ENCODE assay signal across 31 cellular contexts in the genomic region with DNA sequence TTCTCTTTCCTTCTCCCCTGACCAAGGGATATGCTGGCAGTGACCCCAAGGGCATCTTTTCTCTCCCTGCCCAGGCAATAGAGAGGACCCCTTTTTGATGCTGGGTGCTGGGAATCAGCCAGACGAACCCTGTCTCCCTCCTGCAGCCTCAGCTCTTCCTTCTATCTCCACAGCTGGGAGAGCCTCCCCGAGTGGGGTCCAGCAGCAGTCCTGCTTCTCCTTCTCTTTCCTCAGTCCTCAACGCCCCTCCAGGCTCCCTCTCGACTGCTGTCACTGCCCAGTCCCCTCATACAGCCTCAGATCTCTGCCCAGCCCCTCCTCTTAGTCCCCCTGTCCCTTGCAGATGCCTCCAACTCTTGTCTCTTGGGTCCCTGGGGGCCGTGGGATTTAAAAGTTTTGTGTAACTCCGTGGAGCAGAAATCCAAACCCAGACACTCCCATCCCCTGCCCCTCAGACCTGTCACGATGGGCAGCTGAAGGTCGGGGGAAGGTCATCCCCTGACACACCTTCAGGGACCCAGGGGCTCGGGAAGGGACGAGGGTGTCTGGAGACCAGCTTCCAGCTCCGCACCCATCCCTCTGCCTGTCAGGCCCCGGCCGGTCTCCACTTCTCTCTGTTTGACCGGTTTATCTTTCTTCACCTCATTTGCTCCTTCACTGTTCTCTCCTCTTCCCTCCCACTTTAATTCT. TPM values are rescaled to one million over a fixed set of nuclear protein-coding genes. Genes with fewer than 3 reads are reported as not detected.
DNase-seq lines count a peak whose midpoint lies in the region; ATAC-seq, FAIRE-seq and TF ChIP-seq lines count a peak whose summit lies in the region.
"Had no signal": no experiment of that assay in that cellular context is flagged by ENCODE, and none has a peak within 500 bp of the region (broad histone marks: within the 10 kb centered on the region; RNA-seq: fewer than 3 reads in every experiment).

No MANE protein-coding gene starts in this region.

- TF ChIP-seq POLR2A in HepG2 (IDR thresholded peaks at IDR 0.05; ENCODE audit: insufficient read depth in 1 of 2, low read depth in 2 of 2, low read length in 2 of 2) (no peak), spleen (IDR thresholded peaks at IDR 0.05) (no peak)

- TF ChIP-seq RAD21 in HepG2 (CRISPR knock-in tag; IDR thresholded peaks at IDR 0.05): no peak

- no peak overlapping the region for H2AFZ ChIP-seq in HepG2 (ENCODE audit: low read length)

- CTCF ChIA-PET in HepG2 (lab: Yijun Ruan, JAX; ENCODE audit: low intra/inter-chr PET ratio, low total read pairs): no interaction called here

- POLR2A ChIA-PET in HepG2 (lab: Yijun Ruan, JAX): no interaction called here

- peaks cover 8 to 52% of the 10 kb centered on the region in 2 experiments; a peak in 3 of 5 replicates for H3K27me3 ChIP-seq in HepG2 (ENCODE audit: control insufficient read depth in 1 of 2, insufficient read depth in 2 of 2, low read length in 2 of 2)
- H3K27me3 ChIP-seq in spleen (replicated peaks in 1 of 7): peaks cover 0 to 49% (median 6%) of the 10 kb centered on the region in 7 donors
- H3K27me3 ChIP-seq: MG63 had no signal

- DNase-seq in T-helper 1 cell (no peak), NCI-H82 treated with DMSO at 0.1 percent for 48 hours (lab: John Stamatoyannopoulos, UW; ENCODE audit: unreplicated experiment) (peak; percentile 32), HepG2 (ENCODE audit: low spot score) (no peak), spleen (peak; percentile 68), NCI-H1930 (lab: John Stamatoyannopoulos, UW) (no peak)
- DNase-seq: 8988T; activated CD4-positive, CD25-positive, alpha-beta regulatory T cell; activated CD8-positive, alpha-beta T cell treated with anti-CD3 and anti-CD28 coated beads, Interleukin-2, amount 10 ng/mL, durations not matched to agents 7 days and 5 days; activated T-cell treated with anti-CD3 and anti-CD28 coated beads, Interleukin-2, amount 50 U/mL, for 24 hours; effector CD8-positive, alpha-beta T cell; gastrocnemius medialis; NCI-H1436 treated with DMSO at 0.1 percent for 48 hours; NCI-H2171 treated with DMSO at 0.1 percent for 48 hours; NCI-H69; PC-9; psoas muscle; stimulated activated CD4-positive, alpha-beta T cell treated with anti-CD3 and anti-CD28 coated beads, Interleukin-4, amount 100 ng/mL, for 1 hour; stomach had no signal

- H3K4me3 ChIP-seq in HepG2 (replicated peaks in 1 of 3; ENCODE audit: insufficient read depth in 1 of 3, low read depth in 2 of 3, low read length in 3 of 3): no peak overlapping the region
- no peak overlapping the region for H3K4me3 ChIP-seq in spleen
- H3K4me3 ChIP-seq: gastrocnemius medialis, MG63, PC-9, psoas muscle, skin epidermis, stomach had no signal

- 34% methylated on average over 14 of the region's 14 CpGs for WGBS in HepG2 (ENCODE audit: low lambda C conversion rate)
- 76 to 87% (median 84%) methylated on average over 14 of the region's 14 CpGs for WGBS in spleen, 5 donors

- H3K27me3 Mint-ChIP-seq in T-helper 1 cell treated with Interleukin-12 subunit alpha and Interleukin-12 subunit beta and Interleukin-4 antibody, amounts not matched to agents 30 μg/mL and 1 μg/mL, for 36 hours (ENCODE audit: low read depth): peaks cover 43% of the 10 kb centered on the region

- ATAC-seq in HepG2 (no peak), GM18861 (IDR thresholded peaks at IDR 0.05; ENCODE audit: unreplicated experiment) (no peak), HG03354 (IDR thresholded peaks at IDR 0.05; ENCODE audit: poor library complexity, severe bottlenecking, unreplicated experiment) (no peak)
- ATAC-seq: gastrocnemius medialis; naive thymus-derived CD8-positive, alpha-beta T cell; psoas muscle had no signal

- intact Hi-C loops in HepG2 (cut with micrococcal nuclease; ENCODE audit: unreplicated experiment) (no loop called here), spleen (cut with DNase I; ENCODE audit: low total_unique reads) (no loop called here)

- in situ Hi-C loops in HepG2 (cut with HindIII; ENCODE audit: extremely low pct_ligation_motif_present, low pct_unique_long_range_greater_than_20kb): no loop called here

- peaks cover 1% of the 10 kb centered on the region for H3K36me3 Mint-ChIP-seq in T-helper 1 cell treated with Interleukin-12 subunit alpha and Interleukin-12 subunit beta and Interleukin-4 antibody, amounts not matched to agents 30 μg/mL and 1 μg/mL, for 36 hours (ENCODE audit: low read depth)
- H3K36me3 Mint-ChIP-seq: activated naive CD4-positive, alpha-beta T cell treated with anti-CD3 and anti-CD28 coated beads, Interleukin-2, amount 50 U/mL, for 24 hours; naive thymus-derived CD8-positive, alpha-beta T cell; type B pancreatic cell had no signal

- H3K4me1 ChIP-seq in HepG2 (ENCODE audit: insufficient read depth, low read length) (no peaks in the 10 kb centered on the region), spleen (peaks cover 0 to 13% (median 7%) of the 10 kb centered on the region in 6 donors)
- H3K4me1 ChIP-seq: gastrocnemius medialis, psoas muscle had no signal

- no peaks in the 10 kb centered on the region for H3K79me2 ChIP-seq in HepG2 (ENCODE audit: insufficient read depth, low read length)

- no peak overlapping the region for H3K9ac ChIP-seq in HepG2 (ENCODE audit: insufficient read depth, low read depth, low read length)

- TF ChIP-seq EP300 in HepG2 (IDR thresholded peaks at IDR 0.05; ENCODE audit: low read depth in 2 of 2, low read length in 2 of 2): no peak
- no peak for TF ChIP-seq EP300 in HepG2 (CRISPR knock-in tag; IDR thresholded peaks at IDR 0.05; ENCODE audit: borderline replicate concordance)

- H3K9me3 ChIP-seq in HepG2 (ENCODE audit: low read length) (no peaks in the 10 kb centered on the region), spleen (no peaks in the 10 kb centered on the region)
- H3K9me3 ChIP-seq: gastrocnemius medialis, MG63, psoas muscle, stomach had no signal

- peaks cover 14% of the 10 kb centered on the region for H3K4me1 Mint-ChIP-seq in T-helper 1 cell treated with Interleukin-12 subunit alpha and Interleukin-12 subunit beta and Interleukin-4 antibody, amounts not matched to agents 30 μg/mL and 1 μg/mL, for 36 hours (ENCODE audit: low read depth)
- H3K4me1 Mint-ChIP-seq: activated naive CD4-positive, alpha-beta T cell treated with anti-CD3 and anti-CD28 coated beads, Interleukin-2, amount 50 U/mL, for 24 hours had no signal

- H3K27ac Mint-ChIP-seq in T-helper 1 cell treated with Interleukin-12 subunit alpha and Interleukin-12 subunit beta and Interleukin-4 antibody, amounts not matched to agents 30 μg/mL and 1 μg/mL, for 36 hours: peak overlapping the region; percentile 71
- H3K27ac Mint-ChIP-seq: activated CD8-positive, alpha-beta T cell treated with anti-CD3 and anti-CD28 coated beads, Interleukin-2, amount 10 ng/mL, durations not matched to agents 7 days and 5 days; activated naive CD4-positive, alpha-beta T cell treated with anti-CD3 and anti-CD28 coated beads, Interleukin-2, amount 50 U/mL, for 24 hours; activated T-cell treated with anti-CD3 and anti-CD28 coated beads, Interleukin-2, amount 50 U/mL, for 24 hours; IgD-negative memory B cell had no signal

- no peak for FAIRE-seq in HepG2 (lab: Jason Lieb, UNC)

- H3K4me3 Mint-ChIP-seq in T-helper 1 cell treated with Interleukin-12 subunit alpha and Interleukin-12 subunit beta and Interleukin-4 antibody, amounts not matched to agents 30 μg/mL and 1 μg/mL, for 36 hours: no peak overlapping the region
- H3K4me3 Mint-ChIP-seq: activated CD8-positive, alpha-beta T cell treated with anti-CD3 and anti-CD28 coated beads, Interleukin-2, amount 10 ng/mL, durations not matched to agents 7 days and 5 days; activated naive CD4-positive, alpha-beta T cell treated with anti-CD3 and anti-CD28 coated beads, Interleukin-2, amount 50 U/mL, for 24 hours; activated T-cell treated with anti-CD3 and anti-CD28 coated beads, Interleukin-2, amount 50 U/mL, for 24 hours; IgD-negative memory B cell; naive thymus-derived CD8-positive, alpha-beta T cell; type B pancreatic cell had no signal

- no peaks in the 10 kb centered on the region for H4K20me1 ChIP-seq in HepG2 (ENCODE audit: insufficient read depth, low read length)

- BruUV-seq in HepG2 (replicated peaks; lab: Mats Ljungman, UMichigan): no TSS peak

- H3K27ac ChIP-seq in HepG2 (ENCODE audit: extremely low read length, insufficient read depth, low read length): no peak overlapping the region
- no peak overlapping the region for H3K27ac ChIP-seq in spleen
- H3K27ac ChIP-seq: gastrocnemius medialis, HL-60, psoas muscle, stomach had no signal

- H3K4me2 ChIP-seq in HepG2 (ENCODE audit: low read depth, low read length): peak overlapping the region; percentile 36; the same call in 1 of the 2 replicates

- TF ChIP-seq CTCF in HepG2 (CRISPR knock-in tag; IDR thresholded peaks at IDR 0.05) (no peak), spleen (IDR thresholded peaks at IDR 0.05 in 8 of 11, conservative IDR thresholded peaks at IDR 0.05 in 3 of 11) (no peak)

- H3K9me3 Mint-ChIP-seq in T-helper 1 cell treated with Interleukin-12 subunit alpha and Interleukin-12 subunit beta and Interleukin-4 antibody, amounts not matched to agents 30 μg/mL and 1 μg/mL, for 36 hours: no peaks in the 10 kb centered on the region
- H3K9me3 Mint-ChIP-seq: activated naive CD4-positive, alpha-beta T cell treated with anti-CD3 and anti-CD28 coated beads, Interleukin-2, amount 50 U/mL, for 24 hours; activated T-cell treated with anti-CD3 and anti-CD28 coated beads, Interleukin-2, amount 50 U/mL, for 24 hours; IgD-negative memory B cell; naive thymus-derived CD8-positive, alpha-beta T cell; type B pancreatic cell had no signal

- H3K36me3 ChIP-seq in HepG2 (replicated peaks in 1 of 2; ENCODE audit: control insufficient read depth in 1 of 2, insufficient read depth in 2 of 2, low read length in 2 of 2): no peaks in the 10 kb centered on the region
- no peaks in the 10 kb centered on the region for H3K36me3 ChIP-seq in spleen
- H3K36me3 ChIP-seq: gastrocnemius medialis, MG63, stomach had no signal

RNA-seq across cellular contexts. Expression of gene ETV3L, which starts 5.8 kb away (rescaled TPM):
- total RNA-seq in HepG2 (2016; rRNA removed; fragmentation: Illumina TruSeq; extraction: Trizol) (not detected in 2 replicates), spleen (not detected)
- total RNA-seq in HepG2 (2016; cell fraction: cytosol; rRNA removed; fragmentation: Illumina TruSeq; extraction: Trizol; ENCODE audit: low read depth): not detected in 2 replicates
- not detected in 2 replicates for total RNA-seq in HepG2 (2016; cell fraction: insoluble cytoplasmic fraction; rRNA removed; fragmentation: Illumina TruSeq; extraction: Trizol)
- not detected in 2 replicates for total RNA-seq in HepG2 (2016; cell fraction: membrane; rRNA removed; fragmentation: Illumina TruSeq; extraction: Trizol)
- total RNA-seq in HepG2 (2016; cell fraction: nucleus; rRNA removed; fragmentation: Illumina TruSeq; extraction: Trizol): not detected in 2 replicates
- polyA plus RNA-seq in HepG2 (2011; rRNA removed) (not detected in 2 replicates), spleen (not detected)
- polyA plus RNA-seq in HepG2 (2011; cell fraction: cytosol; rRNA removed): not detected in 2 replicates
- not detected in 2 replicates for polyA plus RNA-seq in HepG2 (2011; cell fraction: nucleus; rRNA removed)
- polyA plus RNA-seq in HepG2 (2012): not detected in 2 replicates
- polyA plus RNA-seq in HepG2 (2016; cell fraction: cytosol; fragmentation: Illumina TruSeq; extraction: Trizol; ENCODE audit: low read depth): not detected in 2 replicates
- not detected in 2 replicates for polyA plus RNA-seq in HepG2 (2016; cell fraction: insoluble cytoplasmic fraction; fragmentation: Illumina TruSeq; extraction: Trizol; ENCODE audit: low read depth)
- not detected in 2 replicates for polyA plus RNA-seq in HepG2 (2016; cell fraction: membrane; fragmentation: Illumina TruSeq; extraction: Trizol; ENCODE audit: low read depth)
- not detected in 2 replicates for polyA plus RNA-seq in HepG2 (2016; cell fraction: nucleus; fragmentation: Illumina TruSeq; extraction: Trizol; ENCODE audit: insufficient read depth, low read depth)
- not detected in 2 replicates for polyA minus RNA-seq in HepG2 (2011; rRNA and poly(A)+ RNA removed; ENCODE audit: low replicate concordance)
- not detected in 2 replicates for polyA minus RNA-seq in HepG2 (2011; cell fraction: cytosol; rRNA and poly(A)+ RNA removed)
- polyA minus RNA-seq in HepG2 (2011; cell fraction: nucleus; rRNA and poly(A)+ RNA removed): not detected in 2 replicates
- total RNA-seq: activated CD8-positive, alpha-beta T cell treated with anti-CD3 and anti-CD28 coated beads, Interleukin-2, amount 10 ng/mL, durations not matched to agents 7 days and 5 days; cerebellum; gastrocnemius medialis; naive thymus-derived CD8-positive, alpha-beta T cell; PC-9; psoas muscle; stomach had no signal
- polyA plus RNA-seq: BJ; esophagus; IgD-negative memory B cell; naive thymus-derived CD8-positive, alpha-beta T cell; psoas muscle; stomach had no signal

RNA-seq across cellular contexts. Expression of gene ETV3, which starts 32.8 kb away (rescaled TPM):
- 5.8 and 8.5 TPM in 2 replicates for total RNA-seq in HepG2 (2016; rRNA removed; fragmentation: Illumina TruSeq; extraction: Trizol)
- 0.81 and 1.4 TPM in 2 replicates for total RNA-seq in HepG2 (2016; cell fraction: cytosol; rRNA removed; fragmentation: Illumina TruSeq; extraction: Trizol; ENCODE audit: low read depth)
- 5.7 and 7.6 TPM in 2 replicates for total RNA-seq in HepG2 (2016; cell fraction: insoluble cytoplasmic fraction; rRNA removed; fragmentation: Illumina TruSeq; extraction: Trizol)
- 4.0 and 4.1 TPM in 2 replicates for total RNA-seq in HepG2 (2016; cell fraction: membrane; rRNA removed; fragmentation: Illumina TruSeq; extraction: Trizol)
- total RNA-seq in HepG2 (2016; cell fraction: nucleus; rRNA removed; fragmentation: Illumina TruSeq; extraction: Trizol): 8.1 and 8.4 TPM in 2 replicates
- 4.2 and 4.6 TPM in 2 replicates for polyA plus RNA-seq in HepG2 (2011; rRNA removed)
- 2.6 and 3.2 TPM in 2 replicates for polyA plus RNA-seq in HepG2 (2011; cell fraction: cytosol; rRNA removed)
- 4.0 and 5.1 TPM in 2 replicates for polyA plus RNA-seq in HepG2 (2011; cell fraction: nucleus; rRNA removed)
- 4.8 and 4.9 TPM in 2 replicates for polyA plus RNA-seq in HepG2 (2012)
- 0.11 and 0.12 TPM in 2 replicates for polyA plus RNA-seq in HepG2 (2016; cell fraction: cytosol; fragmentation: Illumina TruSeq; extraction: Trizol; ENCODE audit: low read depth)
- 6.3 and 6.4 TPM in 2 replicates for polyA plus RNA-seq in HepG2 (2016; cell fraction: insoluble cytoplasmic fraction; fragmentation: Illumina TruSeq; extraction: Trizol; ENCODE audit: low read depth)
- polyA plus RNA-seq in HepG2 (2016; cell fraction: membrane; fragmentation: Illumina TruSeq; extraction: Trizol; ENCODE audit: low read depth): 0.88 and 1.1 TPM in 2 replicates
- 7.2 and 7.6 TPM in 2 replicates for polyA plus RNA-seq in HepG2 (2016; cell fraction: nucleus; fragmentation: Illumina TruSeq; extraction: Trizol; ENCODE audit: insufficient read depth, low read depth)
- polyA minus RNA-seq in HepG2 (2011; rRNA and poly(A)+ RNA removed; ENCODE audit: low replicate concordance): 11.8 and 25.1 TPM in 2 replicates
- polyA minus RNA-seq in HepG2 (2011; cell fraction: cytosol; rRNA and poly(A)+ RNA removed): 6.7 and 7.9 TPM in 2 replicates
- polyA minus RNA-seq in HepG2 (2011; cell fraction: nucleus; rRNA and poly(A)+ RNA removed): 14.3 and 14.7 TPM in 2 replicates
- total RNA-seq in spleen: 10 to 100 TPM; 19.3 to 35.9 (median 27.0) TPM
- polyA plus RNA-seq in spleen: 1 to 10 TPM; 4.2 to 5.5 (median 5.0) TPM

RNA-seq across cellular contexts. Expression of gene ARHGEF11, which starts 59.9 kb away (rescaled TPM):
- 16.0 and 21.2 TPM in 2 replicates for total RNA-seq in HepG2 (2016; rRNA removed; fragmentation: Illumina TruSeq; extraction: Trizol)
- 3.0 and 3.1 TPM in 2 replicates for total RNA-seq in HepG2 (2016; cell fraction: cytosol; rRNA removed; fragmentation: Illumina TruSeq; extraction: Trizol; ENCODE audit: low read depth)
- 12.1 and 20.8 TPM in 2 replicates for total RNA-seq in HepG2 (2016; cell fraction: insoluble cytoplasmic fraction; rRNA removed; fragmentation: Illumina TruSeq; extraction: Trizol)
- total RNA-seq in HepG2 (2016; cell fraction: membrane; rRNA removed; fragmentation: Illumina TruSeq; extraction: Trizol): 8.7 and 9.3 TPM in 2 replicates
- 22.9 and 26.4 TPM in 2 replicates for total RNA-seq in HepG2 (2016; cell fraction: nucleus; rRNA removed; fragmentation: Illumina TruSeq; extraction: Trizol)
- polyA plus RNA-seq in HepG2 (2011; rRNA removed): 16.5 and 22.1 TPM in 2 replicates
- 7.4 and 8.7 TPM in 2 replicates for polyA plus RNA-seq in HepG2 (2011; cell fraction: cytosol; rRNA removed)
- 70.7 and 76.4 TPM in 2 replicates for polyA plus RNA-seq in HepG2 (2011; cell fraction: nucleus; rRNA removed)
- polyA plus RNA-seq in HepG2 (2012): 9.4 and 12.9 TPM in 2 replicates
- 0.45 and 0.63 TPM in 2 replicates for polyA plus RNA-seq in HepG2 (2016; cell fraction: cytosol; fragmentation: Illumina TruSeq; extraction: Trizol; ENCODE audit: low read depth)
- 9.9 and 12.7 TPM in 2 replicates for polyA plus RNA-seq in HepG2 (2016; cell fraction: insoluble cytoplasmic fraction; fragmentation: Illumina TruSeq; extraction: Trizol; ENCODE audit: low read depth)
- polyA plus RNA-seq in HepG2 (2016; cell fraction: membrane; fragmentation: Illumina TruSeq; extraction: Trizol; ENCODE audit: low read depth): 3.1 and 3.6 TPM in 2 replicates
- 40.5 and 55.1 TPM in 2 replicates for polyA plus RNA-seq in HepG2 (2016; cell fraction: nucleus; fragmentation: Illumina TruSeq; extraction: Trizol; ENCODE audit: insufficient read depth, low read depth)
- polyA minus RNA-seq in HepG2 (2011; rRNA and poly(A)+ RNA removed; ENCODE audit: low replicate concordance): 21.2 and 27.7 TPM in 2 replicates
- 6.5 and 10.9 TPM in 2 replicates for polyA minus RNA-seq in HepG2 (2011; cell fraction: cytosol; rRNA and poly(A)+ RNA removed)
- polyA minus RNA-seq in HepG2 (2011; cell fraction: nucleus; rRNA and poly(A)+ RNA removed): 32.3 and 34.1 TPM in 2 replicates
- 10 to 100 TPM; 28.4 to 65.3 (median 45.5) TPM for total RNA-seq in spleen
- polyA plus RNA-seq in spleen: 10 to 100 TPM in 1 of 3 donors, 1 to 10 TPM in 2; 3.4 to 10.2 (median 3.4) TPM

Comparison
In these comparisons a context has a peak if more than half of its experiments do, and no peak if none do; other contexts are left out.
1. DNase-seq: peak in NCI-H82 treated with DMSO at 0.1 percent for 48 hours (single experiment) and spleen (single experiment); none in T-helper 1 cell (0 of 5), HepG2 (single experiment) and NCI-H1930 (0 of 2).